ENCODE assay signal across 15 cellular contexts in the genomic region with DNA sequence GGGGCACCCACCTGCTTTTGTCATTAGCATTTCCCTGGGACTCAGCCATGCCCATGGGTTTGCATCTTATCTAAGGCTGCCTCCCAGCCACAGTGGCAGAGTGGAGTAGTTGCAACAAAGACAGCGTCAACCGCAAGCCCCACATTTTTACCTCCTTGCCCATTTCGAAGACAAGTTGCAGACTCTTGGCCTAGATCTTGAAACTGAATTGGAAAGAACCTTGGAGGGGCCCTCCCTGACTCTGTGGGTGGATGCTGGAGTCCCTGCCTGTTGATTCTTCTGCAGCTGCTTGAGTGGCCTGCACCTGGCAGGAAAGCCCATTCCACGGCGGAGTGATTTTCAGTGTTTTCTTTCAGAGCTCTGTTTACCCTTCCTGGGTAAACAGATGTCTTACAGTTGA.
DNase-seq lines count a peak whose midpoint lies in the region; ATAC-seq lines count a peak whose summit lies in the region.
"Had no signal": no experiment of that assay in that cellular context is flagged by ENCODE, and none has a peak within 500 bp of the region (broad histone marks: within the 10 kb centered on the region; RNA-seq: fewer than 3 reads in every experiment).

No MANE protein-coding gene starts in this region.

- H3K27ac Mint-ChIP-seq in naive B cell = peak overlapping the region in 2 of 6 donors; percentile 63 to 92
- H3K27ac Mint-ChIP-seq: activated T-cell treated with anti-CD3 and anti-CD28 coated beads, Interleukin-2, amount 50 U/mL, for 72 hours; brain had no signal

- peaks cover 5 to 24% (median 10%) of the 10 kb centered on the region in 7 donors for H3K9me3 Mint-ChIP-seq in naive B cell
- H3K9me3 Mint-ChIP-seq: neural crest cell had no signal

- H3K36me3 Mint-ChIP-seq in naive B cell = no peaks in the 10 kb centered on the region
- H3K36me3 Mint-ChIP-seq: brain had no signal

- H3K4me3 Mint-ChIP-seq in naive B cell = peak overlapping the region; percentile 17 to 72 (median 48)
- H3K4me3 Mint-ChIP-seq: activated T-cell treated with anti-CD3 and anti-CD28 coated beads, Interleukin-2, amount 50 U/mL, for 72 hours; brain; neural crest cell had no signal

- peaks cover 10 to 18% (median 13%) of the 10 kb centered on the region in 3 donors for H3K4me1 Mint-ChIP-seq in naive B cell
- H3K4me1 Mint-ChIP-seq: neural crest cell had no signal

- ATAC-seq in GM21367 (IDR thresholded peaks at IDR 0.05; ENCODE audit: unreplicated experiment) (peak; percentile 77), HG03442 (IDR thresholded peaks at IDR 0.05; ENCODE audit: unreplicated experiment) (peak; percentile 77), naive B cell (ENCODE audit: low read depth in 2 of 2) (peak; percentile 46 to 78)
- ATAC-seq: left cardiac atrium had no signal

- DNase-seq in NCI-H1417 (lab: John Stamatoyannopoulos, UW) (peak in 2 of 3 experiments; percentile 25 to 41), NCI-H1417 treated with DMSO at 0.1 percent for 48 hours (lab: John Stamatoyannopoulos, UW) (no peak), naive B cell (no peak), midbrain (lab: John Stamatoyannopoulos, UW) (no peak), activated gamma-delta T cell (lab: John Stamatoyannopoulos, UW) (no peak)
- DNase-seq in stimulated activated CD4-positive, alpha-beta T cell treated with anti-CD3 and anti-CD28 coated beads, Interleukin-4, amount 100 ng/mL, for 24 hours = no peak
- DNase-seq: COR-L47, left cardiac atrium, Right ventricle myocardium superior, upper lobe of left lung had no signal

- H3K27me3 Mint-ChIP-seq in naive B cell = peaks cover 0 to 4% (median 0%) of the 10 kb centered on the region in 3 donors

Comparison
In these comparisons a context has a peak if more than half of its experiments do, and no peak if none do; other contexts are left out.
1. DNase-seq: peak in NCI-H1417 (2 of 3); none in NCI-H1417 treated with DMSO at 0.1 percent for 48 hours (single experiment), naive B cell (single experiment), midbrain (single experiment), activated gamma-delta T cell (single experiment) and stimulated activated CD4-positive, alpha-beta T cell treated with anti-CD3 and anti-CD28 coated beads, Interleukin-4, amount 100 ng/mL, for 24 hours (single experiment).
2. Peak in every context shown above with its lines, with median percentiles within 50 percentile points of each other: ATAC-seq.